In genomic region chr9:134793281-134793680, GRCh38 we compare ENCODE assay signal across 15 cellular contexts.
"Had no signal": no experiment of that assay in that cellular context is flagged by ENCODE, and none has a peak within 500 bp of the region (broad histone marks: within the 10 kb centered on the region; RNA-seq: fewer than 3 reads in every experiment).

No MANE protein-coding gene starts in this region.

- H3K36me3 Mint-ChIP-seq: activated CD8-positive, alpha-beta memory T cell treated with anti-CD3 and anti-CD28 coated beads, Interleukin-2, amount 10 ng/mL, durations not matched to agents 7 days and 5 days; activated naive CD8-positive, alpha-beta T cell; T-cell had no signal

- H3K4me3 ChIP-seq: esophagus muscularis mucosa, hepatocyte, stomach, thoracic aorta, uterus had no signal

- H3K4me3 Mint-ChIP-seq: activated CD8-positive, alpha-beta memory T cell treated with anti-CD3 and anti-CD28 coated beads, Interleukin-2, amount 10 ng/mL, durations not matched to agents 7 days and 5 days; activated naive CD8-positive, alpha-beta T cell; T-cell had no signal

- H3K27me3 Mint-ChIP-seq: activated naive CD8-positive, alpha-beta T cell had no signal

- H3K9me3 Mint-ChIP-seq: T-cell had no signal

- H3K27ac Mint-ChIP-seq: activated CD8-positive, alpha-beta memory T cell treated with anti-CD3 and anti-CD28 coated beads, Interleukin-2, amount 10 ng/mL, durations not matched to agents 7 days and 5 days; activated naive CD8-positive, alpha-beta T cell; T-cell had no signal

- H3K4me1 Mint-ChIP-seq: activated CD8-positive, alpha-beta memory T cell treated with anti-CD3 and anti-CD28 coated beads, Interleukin-2, amount 10 ng/mL, durations not matched to agents 7 days and 5 days had no signal

- DNase-seq: activated CD4-positive, alpha-beta T cell treated with anti-CD3 and anti-CD28 coated beads for 1 hour; activated CD4-positive, alpha-beta T cell treated with anti-CD3 and anti-CD28 coated beads, Interleukin-2, amount 50 U/mL, for 48 hours; activated CD8-positive, alpha-beta memory T cell treated with anti-CD3 and anti-CD28 coated beads, Interleukin-2, amount 10 ng/mL, durations not matched to agents 7 days and 5 days; activated gamma-delta T cell; activated T-cell treated with anti-CD3 and anti-CD28 coated beads, Interleukin-2, amount 50 U/mL, for 48 hours; anterior cingulate cortex; caudate nucleus; stomach; T-cell; T1000; uterus had no signal
